In genomic region chr1:37595440-37596181, GRCh38 we compare ENCODE assay signal across 1 cellular context.
TF ChIP-seq lines count a peak whose summit lies in the region.

GNL2 (minus strand) TSS chr1:37595937; CDS start chr1:37595822, 115 bp downstream.

TF ChIP-seq in HEK293, 187 proteins besides CTCF, POLR2A, EP300 and RAD21 (continued from another document):
- TF ChIP-seq, protein P1, sequence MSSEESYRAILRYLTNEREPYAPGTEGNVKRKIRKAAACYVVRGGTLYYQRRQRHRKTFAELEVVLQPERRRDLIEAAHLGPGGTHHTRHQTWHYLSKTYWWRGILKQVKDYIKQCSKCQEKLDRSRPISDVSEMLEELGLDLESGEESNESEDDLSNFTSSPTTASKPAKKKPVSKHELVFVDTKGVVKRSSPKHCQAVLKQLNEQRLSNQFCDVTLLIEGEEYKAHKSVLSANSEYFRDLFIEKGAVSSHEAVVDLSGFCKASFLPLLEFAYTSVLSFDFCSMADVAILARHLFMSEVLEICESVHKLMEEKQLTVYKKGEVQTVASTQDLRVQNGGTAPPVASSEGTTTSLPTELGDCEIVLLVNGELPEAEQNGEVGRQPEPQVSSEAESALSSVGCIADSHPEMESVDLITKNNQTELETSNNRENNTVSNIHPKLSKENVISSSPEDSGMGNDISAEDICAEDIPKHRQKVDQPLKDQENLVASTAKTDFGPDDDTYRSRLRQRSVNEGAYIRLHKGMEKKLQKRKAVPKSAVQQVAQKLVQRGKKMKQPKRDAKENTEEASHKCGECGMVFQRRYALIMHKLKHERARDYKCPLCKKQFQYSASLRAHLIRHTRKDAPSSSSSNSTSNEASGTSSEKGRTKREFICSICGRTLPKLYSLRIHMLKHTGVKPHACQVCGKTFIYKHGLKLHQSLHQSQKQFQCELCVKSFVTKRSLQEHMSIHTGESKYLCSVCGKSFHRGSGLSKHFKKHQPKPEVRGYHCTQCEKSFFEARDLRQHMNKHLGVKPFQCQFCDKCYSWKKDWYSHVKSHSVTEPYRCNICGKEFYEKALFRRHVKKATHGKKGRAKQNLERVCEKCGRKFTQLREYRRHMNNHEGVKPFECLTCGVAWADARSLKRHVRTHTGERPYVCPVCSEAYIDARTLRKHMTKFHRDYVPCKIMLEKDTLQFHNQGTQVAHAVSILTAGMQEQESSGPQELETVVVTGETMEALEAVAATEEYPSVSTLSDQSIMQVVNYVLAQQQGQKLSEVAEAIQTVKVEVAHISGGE (tag by site-specific recombination; conservative IDR thresholded peaks at IDR 0.05; ENCODE audit: low read depth), result peak; percentile 93
- peak; percentile 72; the same call in 1 of the 2 replicates for TF ChIP-seq ZNF501 (tag by site-specific recombination; IDR thresholded peaks at IDR 0.05)
- no peak for TF ChIP-seq ZNF561 (tag by site-specific recombination; IDR thresholded peaks at IDR 0.05; ENCODE audit: borderline replicate concordance)
- TF ChIP-seq ZBTB10 (tag by site-specific recombination; IDR thresholded peaks at IDR 0.05), result no peak
- TF ChIP-seq, protein P2, sequence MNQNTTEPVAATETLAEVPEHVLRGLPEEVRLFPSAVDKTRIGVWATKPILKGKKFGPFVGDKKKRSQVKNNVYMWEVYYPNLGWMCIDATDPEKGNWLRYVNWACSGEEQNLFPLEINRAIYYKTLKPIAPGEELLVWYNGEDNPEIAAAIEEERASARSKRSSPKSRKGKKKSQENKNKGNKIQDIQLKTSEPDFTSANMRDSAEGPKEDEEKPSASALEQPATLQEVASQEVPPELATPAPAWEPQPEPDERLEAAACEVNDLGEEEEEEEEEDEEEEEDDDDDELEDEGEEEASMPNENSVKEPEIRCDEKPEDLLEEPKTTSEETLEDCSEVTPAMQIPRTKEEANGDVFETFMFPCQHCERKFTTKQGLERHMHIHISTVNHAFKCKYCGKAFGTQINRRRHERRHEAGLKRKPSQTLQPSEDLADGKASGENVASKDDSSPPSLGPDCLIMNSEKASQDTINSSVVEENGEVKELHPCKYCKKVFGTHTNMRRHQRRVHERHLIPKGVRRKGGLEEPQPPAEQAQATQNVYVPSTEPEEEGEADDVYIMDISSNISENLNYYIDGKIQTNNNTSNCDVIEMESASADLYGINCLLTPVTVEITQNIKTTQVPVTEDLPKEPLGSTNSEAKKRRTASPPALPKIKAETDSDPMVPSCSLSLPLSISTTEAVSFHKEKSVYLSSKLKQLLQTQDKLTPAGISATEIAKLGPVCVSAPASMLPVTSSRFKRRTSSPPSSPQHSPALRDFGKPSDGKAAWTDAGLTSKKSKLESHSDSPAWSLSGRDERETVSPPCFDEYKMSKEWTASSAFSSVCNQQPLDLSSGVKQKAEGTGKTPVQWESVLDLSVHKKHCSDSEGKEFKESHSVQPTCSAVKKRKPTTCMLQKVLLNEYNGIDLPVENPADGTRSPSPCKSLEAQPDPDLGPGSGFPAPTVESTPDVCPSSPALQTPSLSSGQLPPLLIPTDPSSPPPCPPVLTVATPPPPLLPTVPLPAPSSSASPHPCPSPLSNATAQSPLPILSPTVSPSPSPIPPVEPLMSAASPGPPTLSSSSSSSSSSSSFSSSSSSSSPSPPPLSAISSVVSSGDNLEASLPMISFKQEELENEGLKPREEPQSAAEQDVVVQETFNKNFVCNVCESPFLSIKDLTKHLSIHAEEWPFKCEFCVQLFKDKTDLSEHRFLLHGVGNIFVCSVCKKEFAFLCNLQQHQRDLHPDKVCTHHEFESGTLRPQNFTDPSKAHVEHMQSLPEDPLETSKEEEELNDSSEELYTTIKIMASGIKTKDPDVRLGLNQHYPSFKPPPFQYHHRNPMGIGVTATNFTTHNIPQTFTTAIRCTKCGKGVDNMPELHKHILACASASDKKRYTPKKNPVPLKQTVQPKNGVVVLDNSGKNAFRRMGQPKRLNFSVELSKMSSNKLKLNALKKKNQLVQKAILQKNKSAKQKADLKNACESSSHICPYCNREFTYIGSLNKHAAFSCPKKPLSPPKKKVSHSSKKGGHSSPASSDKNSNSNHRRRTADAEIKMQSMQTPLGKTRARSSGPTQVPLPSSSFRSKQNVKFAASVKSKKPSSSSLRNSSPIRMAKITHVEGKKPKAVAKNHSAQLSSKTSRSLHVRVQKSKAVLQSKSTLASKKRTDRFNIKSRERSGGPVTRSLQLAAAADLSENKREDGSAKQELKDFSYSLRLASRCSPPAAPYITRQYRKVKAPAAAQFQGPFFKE (tag by site-specific recombination; IDR thresholded peaks at IDR 0.05; ENCODE audit: borderline replicate concordance), result no peak
- no peak for TF ChIP-seq BCL11B (tag by site-specific recombination; IDR thresholded peaks at IDR 0.05; ENCODE audit: low read depth)
- TF ChIP-seq KLF8 (tag by site-specific recombination; IDR thresholded peaks at IDR 0.05), result peak; percentile 63; the same call in 1 of the 2 replicates
- TF ChIP-seq ZNF473 (tag by site-specific recombination; IDR thresholded peaks at IDR 0.05), result no peak
- no peak; the same call in 1 of the 2 replicates for TF ChIP-seq ZNF777 (tag by site-specific recombination; IDR thresholded peaks at IDR 0.05; ENCODE audit: borderline replicate concordance)
- TF ChIP-seq, protein P3, sequence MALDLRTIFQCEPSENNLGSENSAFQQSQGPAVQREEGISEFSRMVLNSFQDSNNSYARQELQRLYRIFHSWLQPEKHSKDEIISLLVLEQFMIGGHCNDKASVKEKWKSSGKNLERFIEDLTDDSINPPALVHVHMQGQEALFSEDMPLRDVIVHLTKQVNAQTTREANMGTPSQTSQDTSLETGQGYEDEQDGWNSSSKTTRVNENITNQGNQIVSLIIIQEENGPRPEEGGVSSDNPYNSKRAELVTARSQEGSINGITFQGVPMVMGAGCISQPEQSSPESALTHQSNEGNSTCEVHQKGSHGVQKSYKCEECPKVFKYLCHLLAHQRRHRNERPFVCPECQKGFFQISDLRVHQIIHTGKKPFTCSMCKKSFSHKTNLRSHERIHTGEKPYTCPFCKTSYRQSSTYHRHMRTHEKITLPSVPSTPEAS (tag by site-specific recombination; IDR thresholded peaks at IDR 0.05), result no peak
